In the genomic region with DNA sequence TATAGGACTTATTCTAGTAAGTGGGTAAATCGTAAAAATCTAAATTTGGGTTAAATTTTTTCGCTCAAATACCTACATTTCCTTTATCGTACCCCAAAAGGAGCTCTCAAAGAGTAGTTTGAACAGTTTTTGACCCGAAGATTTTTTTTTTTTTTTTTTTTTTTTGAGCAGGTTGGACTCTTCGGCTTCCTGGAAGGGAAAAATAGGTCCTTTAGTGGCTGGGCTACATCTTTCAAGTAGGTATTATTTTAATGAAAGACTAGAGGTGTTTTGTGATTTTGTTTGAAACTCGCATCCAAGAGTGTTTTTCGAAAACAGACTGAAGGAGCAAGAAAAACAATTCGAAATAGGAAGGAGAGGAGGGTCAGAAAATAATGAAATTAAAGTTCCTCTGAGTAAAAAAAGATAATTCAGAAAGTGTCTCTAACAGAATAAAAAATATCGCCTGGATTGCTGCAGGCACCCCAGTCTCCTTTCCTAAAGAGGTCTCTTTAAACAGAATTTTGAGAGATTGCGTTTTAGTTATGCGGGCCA, we compare ENCODE assay signal across 1 cellular context.
TF ChIP-seq lines count a peak whose summit lies in the region.

No MANE protein-coding gene starts in this region.

TF ChIP-seq in A549, 52 proteins besides CTCF, POLR2A, EP300 and RAD21:
- TF ChIP-seq, protein P1, sequence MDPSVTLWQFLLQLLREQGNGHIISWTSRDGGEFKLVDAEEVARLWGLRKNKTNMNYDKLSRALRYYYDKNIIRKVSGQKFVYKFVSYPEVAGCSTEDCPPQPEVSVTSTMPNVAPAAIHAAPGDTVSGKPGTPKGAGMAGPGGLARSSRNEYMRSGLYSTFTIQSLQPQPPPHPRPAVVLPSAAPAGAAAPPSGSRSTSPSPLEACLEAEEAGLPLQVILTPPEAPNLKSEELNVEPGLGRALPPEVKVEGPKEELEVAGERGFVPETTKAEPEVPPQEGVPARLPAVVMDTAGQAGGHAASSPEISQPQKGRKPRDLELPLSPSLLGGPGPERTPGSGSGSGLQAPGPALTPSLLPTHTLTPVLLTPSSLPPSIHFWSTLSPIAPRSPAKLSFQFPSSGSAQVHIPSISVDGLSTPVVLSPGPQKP (IDR thresholded peaks at IDR 0.05; ENCODE audit: low read depth, low read length): no peak
- no peak for TF ChIP-seq JUNB (IDR thresholded peaks at IDR 0.05)
- TF ChIP-seq, protein P2, sequence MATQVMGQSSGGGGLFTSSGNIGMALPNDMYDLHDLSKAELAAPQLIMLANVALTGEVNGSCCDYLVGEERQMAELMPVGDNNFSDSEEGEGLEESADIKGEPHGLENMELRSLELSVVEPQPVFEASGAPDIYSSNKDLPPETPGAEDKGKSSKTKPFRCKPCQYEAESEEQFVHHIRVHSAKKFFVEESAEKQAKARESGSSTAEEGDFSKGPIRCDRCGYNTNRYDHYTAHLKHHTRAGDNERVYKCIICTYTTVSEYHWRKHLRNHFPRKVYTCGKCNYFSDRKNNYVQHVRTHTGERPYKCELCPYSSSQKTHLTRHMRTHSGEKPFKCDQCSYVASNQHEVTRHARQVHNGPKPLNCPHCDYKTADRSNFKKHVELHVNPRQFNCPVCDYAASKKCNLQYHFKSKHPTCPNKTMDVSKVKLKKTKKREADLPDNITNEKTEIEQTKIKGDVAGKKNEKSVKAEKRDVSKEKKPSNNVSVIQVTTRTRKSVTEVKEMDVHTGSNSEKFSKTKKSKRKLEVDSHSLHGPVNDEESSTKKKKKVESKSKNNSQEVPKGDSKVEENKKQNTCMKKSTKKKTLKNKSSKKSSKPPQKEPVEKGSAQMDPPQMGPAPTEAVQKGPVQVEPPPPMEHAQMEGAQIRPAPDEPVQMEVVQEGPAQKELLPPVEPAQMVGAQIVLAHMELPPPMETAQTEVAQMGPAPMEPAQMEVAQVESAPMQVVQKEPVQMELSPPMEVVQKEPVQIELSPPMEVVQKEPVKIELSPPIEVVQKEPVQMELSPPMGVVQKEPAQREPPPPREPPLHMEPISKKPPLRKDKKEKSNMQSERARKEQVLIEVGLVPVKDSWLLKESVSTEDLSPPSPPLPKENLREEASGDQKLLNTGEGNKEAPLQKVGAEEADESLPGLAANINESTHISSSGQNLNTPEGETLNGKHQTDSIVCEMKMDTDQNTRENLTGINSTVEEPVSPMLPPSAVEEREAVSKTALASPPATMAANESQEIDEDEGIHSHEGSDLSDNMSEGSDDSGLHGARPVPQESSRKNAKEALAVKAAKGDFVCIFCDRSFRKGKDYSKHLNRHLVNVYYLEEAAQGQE (IDR thresholded peaks at IDR 0.05): no peak
- no peak for TF ChIP-seq NFE2L2 (conservative IDR thresholded peaks at IDR 0.05; ENCODE audit: low read length)
- no peak for TF ChIP-seq MYC (IDR thresholded peaks at IDR 0.05; ENCODE audit: borderline replicate concordance, low read length)
- no peak for TF ChIP-seq HES2 (IDR thresholded peaks at IDR 0.05)
- no peak for TF ChIP-seq KDM5A (IDR thresholded peaks at IDR 0.05)
- TF ChIP-seq CHD2 (IDR thresholded peaks at IDR 0.05; ENCODE audit: low read length, partially characterized antibody): no peak
- TF ChIP-seq HEYL (CRISPR knock-in tag; IDR thresholded peaks at IDR 0.05): no peak
TF ChIP-seq in A549: peak in this region for 0.
